8 cellular contexts compared by ENCODE assay signal in the genomic region with DNA sequence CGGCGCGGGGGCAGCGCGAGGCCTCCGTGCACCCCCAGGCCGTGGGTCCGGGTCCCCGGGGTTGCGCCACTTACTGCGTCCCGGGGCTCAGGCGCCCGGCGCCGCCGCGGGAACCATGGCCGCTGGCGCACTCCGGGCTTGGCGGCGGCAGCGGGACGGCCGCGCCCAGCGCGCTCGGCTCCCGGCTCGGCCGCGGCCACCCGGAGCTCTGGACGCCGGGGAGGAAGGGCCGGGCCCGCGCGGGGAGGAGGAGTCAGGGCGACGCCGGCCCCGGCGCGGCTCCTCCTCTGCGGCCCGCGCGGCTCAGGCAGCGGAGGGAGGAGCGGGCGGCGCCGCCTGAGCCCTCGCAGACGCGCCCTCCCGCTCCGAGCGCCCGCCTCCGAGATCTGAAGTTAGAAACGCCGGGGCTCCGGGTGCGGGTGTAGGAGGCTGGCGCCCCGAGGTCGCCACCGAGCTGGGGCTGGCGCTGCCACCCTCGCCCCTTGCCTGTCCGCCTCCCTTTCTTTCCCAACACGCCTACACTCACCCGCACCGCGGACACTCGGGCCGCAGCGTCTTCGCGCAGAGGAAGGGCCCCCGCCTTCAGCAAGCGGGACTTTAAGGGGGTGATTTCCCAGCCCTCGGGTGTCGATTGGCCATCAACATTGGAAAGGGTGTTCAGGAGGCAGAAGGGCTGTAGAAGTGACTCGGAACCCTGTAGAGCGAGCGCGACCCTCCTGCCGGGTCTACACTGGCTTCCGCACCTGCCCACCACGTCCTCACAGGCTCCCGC. TPM values are rescaled to one million over a fixed set of nuclear protein-coding genes. Genes with fewer than 3 reads are reported as not detected.
A peak's percentile ranks its signal among the peaks of the same experiment; 100 is the strongest.
DNase-seq lines count a peak whose midpoint lies in the region; ATAC-seq and TF ChIP-seq lines count a peak whose summit lies in the region.

A gene with protein sequence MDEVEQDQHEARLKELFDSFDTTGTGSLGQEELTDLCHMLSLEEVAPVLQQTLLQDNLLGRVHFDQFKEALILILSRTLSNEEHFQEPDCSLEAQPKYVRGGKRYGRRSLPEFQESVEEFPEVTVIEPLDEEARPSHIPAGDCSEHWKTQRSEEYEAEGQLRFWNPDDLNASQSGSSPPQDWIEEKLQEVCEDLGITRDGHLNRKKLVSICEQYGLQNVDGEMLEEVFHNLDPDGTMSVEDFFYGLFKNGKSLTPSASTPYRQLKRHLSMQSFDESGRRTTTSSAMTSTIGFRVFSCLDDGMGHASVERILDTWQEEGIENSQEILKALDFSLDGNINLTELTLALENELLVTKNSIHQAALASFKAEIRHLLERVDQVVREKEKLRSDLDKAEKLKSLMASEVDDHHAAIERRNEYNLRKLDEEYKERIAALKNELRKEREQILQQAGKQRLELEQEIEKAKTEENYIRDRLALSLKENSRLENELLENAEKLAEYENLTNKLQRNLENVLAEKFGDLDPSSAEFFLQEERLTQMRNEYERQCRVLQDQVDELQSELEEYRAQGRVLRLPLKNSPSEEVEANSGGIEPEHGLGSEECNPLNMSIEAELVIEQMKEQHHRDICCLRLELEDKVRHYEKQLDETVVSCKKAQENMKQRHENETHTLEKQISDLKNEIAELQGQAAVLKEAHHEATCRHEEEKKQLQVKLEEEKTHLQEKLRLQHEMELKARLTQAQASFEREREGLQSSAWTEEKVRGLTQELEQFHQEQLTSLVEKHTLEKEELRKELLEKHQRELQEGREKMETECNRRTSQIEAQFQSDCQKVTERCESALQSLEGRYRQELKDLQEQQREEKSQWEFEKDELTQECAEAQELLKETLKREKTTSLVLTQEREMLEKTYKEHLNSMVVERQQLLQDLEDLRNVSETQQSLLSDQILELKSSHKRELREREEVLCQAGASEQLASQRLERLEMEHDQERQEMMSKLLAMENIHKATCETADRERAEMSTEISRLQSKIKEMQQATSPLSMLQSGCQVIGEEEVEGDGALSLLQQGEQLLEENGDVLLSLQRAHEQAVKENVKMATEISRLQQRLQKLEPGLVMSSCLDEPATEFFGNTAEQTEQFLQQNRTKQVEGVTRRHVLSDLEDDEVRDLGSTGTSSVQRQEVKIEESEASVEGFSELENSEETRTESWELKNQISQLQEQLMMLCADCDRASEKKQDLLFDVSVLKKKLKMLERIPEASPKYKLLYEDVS (N-terminal part only) (minus strand): TSS at position 231 of the 772 bp plus-strand sequence. CDS start 9,106 bp downstream, outside the sequence.

- no peak for TF ChIP-seq CTCF in GM12875 (IDR thresholded peaks at IDR 0.05; ENCODE audit: borderline replicate concordance, insufficient read depth, low read depth, low read length)
- no peak for TF ChIP-seq CTCF in ascending aorta (IDR thresholded peaks at IDR 0.05)

- peak; percentile 85 for ATAC-seq in HG02610 (IDR thresholded peaks at IDR 0.05; ENCODE audit: unreplicated experiment)

- no peaks in the 10 kb centered on the region for H3K27me3 ChIP-seq in ascending aorta

- DNase-seq in NCI-H1092 treated with DMSO at 0.1 percent for 48 hours (lab: John Stamatoyannopoulos, UW) (peak; percentile 86), T-helper 2 cell (peak; percentile 47 to 87 (median 63)), ascending aorta (ENCODE audit: low spot score in 2 of 2) (peak in 1 of 2 donors; percentile 84), hepatic stellate cell (ENCODE audit: low spot score) (peak; percentile 77), renal cortical epithelial cell (ENCODE audit: low read depth) (no peak), GM19240 (ENCODE audit: insufficient read length, low spot score) (no peak)

- no peaks in the 10 kb centered on the region for H3K9me3 ChIP-seq in ascending aorta

- H3K4me1 ChIP-seq in ascending aorta: peaks cover 0 to 12% of the 10 kb centered on the region in 2 donors

- intact Hi-C loops in ascending aorta (cut with DNase I): loop anchor here (2.0 kb wide), 2 partner anchors 26 to 28 kb away; no protein-coding TSS in a partner anchor

- H3K4me3 ChIP-seq in GM12875 (ENCODE audit: low read depth, low read length) (peak within 1 kb of the TSS; percentile 97), ascending aorta (peak within 1 kb of the TSS; percentile 79 to 95)

- H3K36me3 ChIP-seq in ascending aorta: no peaks in the 10 kb centered on the region

- peak within 1 kb of the TSS; percentile 87 to 92 for H3K27ac ChIP-seq in ascending aorta

RNA-seq across cellular contexts. Expression of the gene that starts here (rescaled TPM):
- 25.2 TPM for total RNA-seq in ascending aorta
- 30.0 and 78.2 TPM in 2 replicates for total RNA-seq in renal cortical epithelial cell

Comparison
In these comparisons a context has a peak if more than half of its experiments do, and no peak if none do; other contexts are left out.
1. DNase-seq: peak in NCI-H1092 treated with DMSO at 0.1 percent for 48 hours (single experiment), T-helper 2 cell (5 of 5) and hepatic stellate cell (single experiment); none in renal cortical epithelial cell (single experiment) and GM19240 (single experiment).